In the genomic region with DNA sequence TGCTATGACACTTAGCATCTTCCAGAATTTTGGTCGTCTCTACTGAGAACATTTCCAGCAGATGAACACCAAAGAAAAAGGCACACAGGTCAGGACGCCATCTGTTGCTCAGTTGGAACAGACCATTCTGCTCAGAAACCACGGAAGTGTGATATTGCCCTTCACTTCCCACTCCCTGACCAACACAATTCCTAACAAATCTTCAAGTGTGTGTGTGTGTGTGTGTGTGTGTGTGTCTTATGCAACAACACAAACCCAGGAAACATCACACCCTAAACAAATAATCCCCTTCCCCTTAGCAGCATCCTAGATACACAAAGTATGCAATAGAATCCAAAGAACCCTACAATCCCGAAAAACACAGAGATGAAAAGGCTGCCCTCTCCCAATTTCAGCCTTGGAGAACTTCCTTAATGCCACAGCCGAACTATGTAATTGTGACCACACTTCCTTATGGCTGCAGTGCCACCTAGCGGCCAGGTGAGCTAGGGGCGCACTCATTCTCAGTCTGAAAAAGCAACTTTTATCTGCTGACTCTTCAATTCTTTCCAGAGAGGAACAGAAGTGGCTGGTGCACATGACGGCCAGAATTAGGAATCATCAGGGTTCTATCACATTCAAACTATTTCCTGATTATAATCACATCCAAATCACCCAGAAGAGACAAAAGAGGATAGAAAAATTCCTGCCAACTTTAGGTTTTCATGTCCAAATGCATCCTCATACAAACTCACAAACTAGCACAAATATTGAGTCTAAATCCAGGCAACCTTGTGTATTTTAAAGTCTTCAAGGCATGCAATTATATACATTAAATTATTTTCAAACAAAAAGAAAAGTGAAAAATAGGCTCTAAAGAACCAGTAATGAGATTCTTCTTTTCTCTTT, we compare ENCODE assay signal across 8 cellular contexts.
A peak's percentile ranks its signal among the peaks of the same experiment; 100 is the strongest.
DNase-seq lines count a peak whose midpoint lies in the region; ATAC-seq, FAIRE-seq and TF ChIP-seq lines count a peak whose summit lies in the region.

No MANE protein-coding gene starts in this region.

- H3K9ac ChIP-seq in liver (ENCODE audit: low read depth in 1 of 2, low read length in 2 of 2) = peak overlapping the region in 1 of 2 donors; percentile 1

- H3K27ac ChIP-seq in liver (ENCODE audit: low read depth in 1 of 2, low read length in 2 of 2) = no peak overlapping the region

- H3K4me1 ChIP-seq in liver (ENCODE audit: control insufficient read depth in 4 of 4, insufficient read depth in 4 of 4, low read length in 3 of 4) = peaks cover 0 to 5% (median 1%) of the 10 kb centered on the region in 4 donors

- no peaks in the 10 kb centered on the region for H3K36me3 ChIP-seq in liver (ENCODE audit: control insufficient read depth in 4 of 4, insufficient read depth in 3 of 4, low read depth in 1 of 4, low read length in 3 of 4)

- ATAC-seq in GM18867 (IDR thresholded peaks at IDR 0.05; ENCODE audit: unreplicated experiment) (peak; percentile 92), HG03103 (IDR thresholded peaks at IDR 0.05; ENCODE audit: low read depth, unreplicated experiment) (peak; percentile 90)

- peak; percentile 38 for FAIRE-seq in colon (lab: Jason Lieb, UNC)

- peak; percentile 36 for DNase-seq in AG09319 (ENCODE audit: extremely low read depth, low read depth)
- peak; percentile 55 for DNase-seq in NCI-H226
- peak; percentile 56 to 59 for DNase-seq in activated CD4-positive, alpha-beta T cell treated with anti-CD3 and anti-CD28 coated beads for 24 hours (ENCODE audit: low read depth in 2 of 2)
- DNase-seq in stimulated activated CD8-positive, alpha-beta memory T cell treated with anti-CD3 and anti-CD28 coated beads, Interleukin-12 subunit alpha, Interleukin-12 subunit beta, amount 100 ng/mL, for 4 hours (ENCODE audit: low read depth) = peak; percentile 8

- H3K4me3 ChIP-seq in liver (ENCODE audit: low read depth in 1 of 3, low read length in 3 of 3) = no peak overlapping the region

- H3K9me3 ChIP-seq in liver (ENCODE audit: control insufficient read depth in 4 of 4, low read length in 3 of 4) = no peaks in the 10 kb centered on the region

- WGBS in liver = 7% methylated on average over 8 of the region's 8 CpGs

- TF ChIP-seq RAD21 in liver (IDR thresholded peaks at IDR 0.05) = peak; percentile 99 to 100

- TF ChIP-seq CTCF in AG09319 (IDR thresholded peaks at IDR 0.05; ENCODE audit: low read depth, low read length) (peak; percentile 94), liver (IDR thresholded peaks at IDR 0.05; ENCODE audit: low read depth, low read length, missing input control) (peak; percentile 95)

- H3K27me3 ChIP-seq in liver (ENCODE audit: control insufficient read depth in 4 of 4, insufficient read depth in 4 of 4, low read length in 3 of 4) = no peaks in the 10 kb centered on the region

TF ChIP-seq in liver, 16 proteins besides CTCF, POLR2A, EP300 and RAD21:
- TF ChIP-seq, protein P1, sequence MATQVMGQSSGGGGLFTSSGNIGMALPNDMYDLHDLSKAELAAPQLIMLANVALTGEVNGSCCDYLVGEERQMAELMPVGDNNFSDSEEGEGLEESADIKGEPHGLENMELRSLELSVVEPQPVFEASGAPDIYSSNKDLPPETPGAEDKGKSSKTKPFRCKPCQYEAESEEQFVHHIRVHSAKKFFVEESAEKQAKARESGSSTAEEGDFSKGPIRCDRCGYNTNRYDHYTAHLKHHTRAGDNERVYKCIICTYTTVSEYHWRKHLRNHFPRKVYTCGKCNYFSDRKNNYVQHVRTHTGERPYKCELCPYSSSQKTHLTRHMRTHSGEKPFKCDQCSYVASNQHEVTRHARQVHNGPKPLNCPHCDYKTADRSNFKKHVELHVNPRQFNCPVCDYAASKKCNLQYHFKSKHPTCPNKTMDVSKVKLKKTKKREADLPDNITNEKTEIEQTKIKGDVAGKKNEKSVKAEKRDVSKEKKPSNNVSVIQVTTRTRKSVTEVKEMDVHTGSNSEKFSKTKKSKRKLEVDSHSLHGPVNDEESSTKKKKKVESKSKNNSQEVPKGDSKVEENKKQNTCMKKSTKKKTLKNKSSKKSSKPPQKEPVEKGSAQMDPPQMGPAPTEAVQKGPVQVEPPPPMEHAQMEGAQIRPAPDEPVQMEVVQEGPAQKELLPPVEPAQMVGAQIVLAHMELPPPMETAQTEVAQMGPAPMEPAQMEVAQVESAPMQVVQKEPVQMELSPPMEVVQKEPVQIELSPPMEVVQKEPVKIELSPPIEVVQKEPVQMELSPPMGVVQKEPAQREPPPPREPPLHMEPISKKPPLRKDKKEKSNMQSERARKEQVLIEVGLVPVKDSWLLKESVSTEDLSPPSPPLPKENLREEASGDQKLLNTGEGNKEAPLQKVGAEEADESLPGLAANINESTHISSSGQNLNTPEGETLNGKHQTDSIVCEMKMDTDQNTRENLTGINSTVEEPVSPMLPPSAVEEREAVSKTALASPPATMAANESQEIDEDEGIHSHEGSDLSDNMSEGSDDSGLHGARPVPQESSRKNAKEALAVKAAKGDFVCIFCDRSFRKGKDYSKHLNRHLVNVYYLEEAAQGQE (IDR thresholded peaks at IDR 0.05) = no peak
- TF ChIP-seq HNF4G (IDR thresholded peaks at IDR 0.05) (no peak), YY1 (IDR thresholded peaks at IDR 0.05) (no peak), FOXA2 (IDR thresholded peaks at IDR 0.05) (no peak), SP1 (IDR thresholded peaks at IDR 0.05) (no peak), GABPA (IDR thresholded peaks at IDR 0.05 in 1 of 2, conservative IDR thresholded peaks at IDR 0.05 in 1 of 2) (no peak), JUND (IDR thresholded peaks at IDR 0.05) (no peak), HNF4A (conservative IDR thresholded peaks at IDR 0.05) (no peak), EGR1 (IDR thresholded peaks at IDR 0.05; ENCODE audit: low read depth in 2 of 2) (no peak), TAF1 (conservative IDR thresholded peaks at IDR 0.05) (no peak), RXRA (IDR thresholded peaks at IDR 0.05) (peak; percentile 11 to 37)
- TF ChIP-seq, protein P2, sequence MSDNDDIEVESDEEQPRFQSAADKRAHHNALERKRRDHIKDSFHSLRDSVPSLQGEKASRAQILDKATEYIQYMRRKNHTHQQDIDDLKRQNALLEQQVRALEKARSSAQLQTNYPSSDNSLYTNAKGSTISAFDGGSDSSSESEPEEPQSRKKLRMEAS (IDR thresholded peaks at IDR 0.05) = no peak
- TF ChIP-seq, protein P3, sequence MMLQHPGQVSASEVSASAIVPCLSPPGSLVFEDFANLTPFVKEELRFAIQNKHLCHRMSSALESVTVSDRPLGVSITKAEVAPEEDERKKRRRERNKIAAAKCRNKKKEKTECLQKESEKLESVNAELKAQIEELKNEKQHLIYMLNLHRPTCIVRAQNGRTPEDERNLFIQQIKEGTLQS (IDR thresholded peaks at IDR 0.05) = peak; percentile 21
